1 cellular context compared by ENCODE assay signal in genomic region chr14:71923471-71923870, GRCh38.
TF ChIP-seq lines count a peak whose summit lies in the region.

No MANE protein-coding gene starts in this region.

TF ChIP-seq in GM23338, 12 proteins besides CTCF, POLR2A, EP300 and RAD21 (continued from another document):
- TF ChIP-seq REST (IDR thresholded peaks at IDR 0.05; ENCODE audit: unreplicated experiment): no peak
- no peak for TF ChIP-seq EZH2 (IDR thresholded peaks at IDR 0.05; ENCODE audit: low read depth, unreplicated experiment)
TF ChIP-seq in GM23338: peak in this region for 0.
